ENCODE assay signal across 8 cellular contexts in genomic region chr13:95644611-95645052, GRCh38. TPM values are rescaled to one million over a fixed set of nuclear protein-coding genes. Genes with fewer than 3 reads are reported as not detected.
DNase-seq lines count a peak whose midpoint lies in the region; ATAC-seq and TF ChIP-seq lines count a peak whose summit lies in the region.

Gene DZIP1, minus strand, starts transcription at chr13:95644706. Its CDS starts 2,677 bp downstream, at chr13:95642029.

- peaks cover 12% of the 10 kb centered on the region for H3K4me1 Mint-ChIP-seq in activated CD8-positive, alpha-beta memory T cell treated with anti-CD3 and anti-CD28 coated beads, Interleukin-2, amount 10 ng/mL, durations not matched to agents 7 days and 5 days

- no peaks in the 10 kb centered on the region for H3K36me3 Mint-ChIP-seq in activated CD8-positive, alpha-beta memory T cell treated with anti-CD3 and anti-CD28 coated beads, Interleukin-2, amount 10 ng/mL, durations not matched to agents 7 days and 5 days

- TF ChIP-seq POLR2A in adrenal gland (IDR thresholded peaks at IDR 0.05) (peak; percentile 17 to 64), heart left ventricle (IDR thresholded peaks at IDR 0.05) (peak in 1 of 2 donors; percentile 17)

- peak; percentile 88 for ATAC-seq in activated CD8-positive, alpha-beta memory T cell treated with anti-CD3 and anti-CD28 coated beads, Interleukin-2, amount 10 ng/mL, durations not matched to agents 7 days and 5 days
- peak; percentile 69 for ATAC-seq in HG02623 (IDR thresholded peaks at IDR 0.05; ENCODE audit: unreplicated experiment)
- peak; percentile 90 to 95 (median 92) for ATAC-seq in heart left ventricle

- H3K27ac Mint-ChIP-seq in activated CD8-positive, alpha-beta memory T cell treated with anti-CD3 and anti-CD28 coated beads, Interleukin-2, amount 10 ng/mL, durations not matched to agents 7 days and 5 days, result no peak within 1 kb of the TSS

- peak within 1 kb of the TSS in 3 of 4 donors; percentile 20 to 56 (median 42) for H3K4me3 ChIP-seq in adrenal gland
- H3K4me3 ChIP-seq in heart left ventricle, result peak within 1 kb of the TSS; percentile 55 to 89 (median 66)

- CTCF ChIA-PET in activated CD8-positive, alpha-beta memory T cell treated with anti-CD3 and anti-CD28 coated beads, Interleukin-2, amount 10 ng/mL, durations not matched to agents 7 days and 5 days (lab: Charles Lee), result interaction anchor here (1.5 kb wide), 1 partner anchor 20 kb away, joined by 3 read pairs; no protein-coding TSS in a partner anchor

- H3K9me3 Mint-ChIP-seq in activated CD8-positive, alpha-beta memory T cell treated with anti-CD3 and anti-CD28 coated beads, Interleukin-2, amount 10 ng/mL, durations not matched to agents 7 days and 5 days (ENCODE audit: low read depth), result no peaks in the 10 kb centered on the region

- H3K27ac ChIP-seq in adrenal gland, result peak within 1 kb of the TSS in 2 of 5 donors; percentile 63 to 75
- peak within 1 kb of the TSS in 11 of 12 donors; percentile 42 to 85 (median 64) for H3K27ac ChIP-seq in heart left ventricle

- DNase-seq in activated CD8-positive, alpha-beta memory T cell treated with anti-CD3 and anti-CD28 coated beads, Interleukin-2, amount 10 ng/mL, durations not matched to agents 7 days and 5 days, result peak; percentile 55
- no peak for DNase-seq in activated CD8-positive, alpha-beta memory T cell treated with anti-CD3 and anti-CD28 coated beads for 24 hours
- DNase-seq in NCI-H460 (ENCODE audit: extremely low read depth, low read depth), result peak; percentile 19
- peak; percentile 66 to 90 (median 73) for DNase-seq in adrenal gland
- DNase-seq in heart left ventricle, result peak; percentile 81 to 88 (median 84)
- DNase-seq in occipital lobe (lab: John Stamatoyannopoulos, UW), result peak; percentile 75
- DNase-seq in NK-92 treated with Interleukin-12 subunit alpha and Interleukin-12 subunit beta, amount 100 ng/mL, for 24 hours (lab: John Stamatoyannopoulos, UW), result no peak

- H3K9me3 ChIP-seq in adrenal gland (replicated peaks in 1 of 3), result no peaks in the 10 kb centered on the region
- no peaks in the 10 kb centered on the region for H3K9me3 ChIP-seq in heart left ventricle

- H3K27me3 ChIP-seq in adrenal gland (no peaks in the 10 kb centered on the region), heart left ventricle (peaks cover 0 to 54% (median 13%) of the 10 kb centered on the region in 9 donors)

- 1 to 4% (median 2%) methylated on average over 7 to 30 of the region's 30 CpGs for WGBS in adrenal gland, 4 donors
- WGBS in heart left ventricle, 4 donors, result 1 to 5% (median 2%) methylated on average over 15 to 30 of the region's 30 CpGs

- peak within 1 kb of the TSS; percentile 61 for H3K4me3 Mint-ChIP-seq in activated CD8-positive, alpha-beta memory T cell treated with anti-CD3 and anti-CD28 coated beads, Interleukin-2, amount 10 ng/mL, durations not matched to agents 7 days and 5 days

- intact Hi-C loops in adrenal gland (cut with DNase I) (no loop called here), heart left ventricle (cut with DNase I) (no loop called here)

- H3K4me1 ChIP-seq in adrenal gland (replicated peaks in 1 of 2), result peaks cover 0 to 19% of the 10 kb centered on the region in 2 donors
- peaks cover 0 to 31% (median 14%) of the 10 kb centered on the region in 12 donors for H3K4me1 ChIP-seq in heart left ventricle

- H3K36me3 ChIP-seq in adrenal gland (replicated peaks in 1 of 2), result no peaks in the 10 kb centered on the region
- no peaks in the 10 kb centered on the region for H3K36me3 ChIP-seq in heart left ventricle

- peaks cover 58% of the 10 kb centered on the region for H3K27me3 Mint-ChIP-seq in activated CD8-positive, alpha-beta memory T cell treated with anti-CD3 and anti-CD28 coated beads, Interleukin-2, amount 10 ng/mL, durations not matched to agents 7 days and 5 days

- TF ChIP-seq CTCF in adrenal gland (IDR thresholded peaks at IDR 0.05), result no peak
- no peak for TF ChIP-seq CTCF in heart left ventricle (IDR thresholded peaks at IDR 0.05)

RNA-seq across cellular contexts. Expression of gene DZIP1, which starts in this region (rescaled TPM):
- 1 to 10 TPM in 1 of 2 experiments, under 1 TPM in 1; 0.26 to 1.3 TPM for total RNA-seq in activated CD8-positive, alpha-beta memory T cell treated with anti-CD3 and anti-CD28 coated beads, Interleukin-2, amount 10 ng/mL, durations not matched to agents 7 days and 5 days
- 0.87 and 1.3 TPM in 2 replicates for total RNA-seq in NCI-H460 (2014; rRNA removed; shearing (Covaris generic))
- 0.67 and 1.9 TPM in 2 replicates for polyA plus RNA-seq in NCI-H460 (2014; cell fraction: nucleus; rRNA removed)
- total RNA-seq in adrenal gland (10 to 100 TPM in 2 of 8 donors, 1 to 10 TPM in 6; 6.7 to 16.7 (median 9.5) TPM), heart left ventricle (1 to 10 TPM; 2.3 to 6.9 (median 5.1) TPM), occipital lobe (43.7 TPM)
- polyA plus RNA-seq in adrenal gland (10 to 100 TPM in 2 of 3 donors, 1 to 10 TPM in 1; 9.9 to 16.1 (median 13.2) TPM), heart left ventricle (1 to 10 TPM; 1.9 TPM)

Comparison
In these comparisons a context has a peak if more than half of its experiments do, and no peak if none do; other contexts are left out.
1. DNase-seq: peak in activated CD8-positive, alpha-beta memory T cell treated with anti-CD3 and anti-CD28 coated beads, Interleukin-2, amount 10 ng/mL, durations not matched to agents 7 days and 5 days (single experiment), NCI-H460 (single experiment), adrenal gland (7 of 7), heart left ventricle (5 of 5) and occipital lobe (single experiment); none in activated CD8-positive, alpha-beta memory T cell treated with anti-CD3 and anti-CD28 coated beads for 24 hours (single experiment) and NK-92 treated with Interleukin-12 subunit alpha and Interleukin-12 subunit beta, amount 100 ng/mL, for 24 hours (single experiment).
2. Peak in every context shown above with its lines, with median percentiles within 50 percentile points of each other: ATAC-seq.